Comparison of ENCODE assay signal across 20 cellular contexts in the genomic region with DNA sequence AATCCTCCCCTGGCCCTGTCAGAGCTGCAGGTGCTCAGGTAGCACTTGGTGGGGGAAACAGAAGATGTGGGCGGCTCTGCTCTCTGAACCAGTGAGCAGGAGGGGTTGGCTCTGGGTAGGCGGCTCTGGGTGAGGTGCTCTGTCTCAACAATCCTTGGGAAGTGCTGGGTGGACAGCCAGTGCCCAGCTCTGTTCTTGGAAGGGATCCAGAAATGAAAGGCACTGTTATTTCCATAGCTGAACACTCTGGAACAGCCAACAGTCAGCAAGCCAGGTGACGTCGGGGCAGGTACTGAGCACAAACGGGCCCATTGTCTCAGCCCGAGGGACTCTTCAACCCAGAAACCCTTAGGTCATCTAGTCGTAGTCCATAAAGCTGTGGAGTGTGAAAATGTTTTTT. TPM values are rescaled to one million over a fixed set of nuclear protein-coding genes. Genes with fewer than 3 reads are reported as not detected.
"Had no signal": no experiment of that assay in that cellular context is flagged by ENCODE, and none has a peak within 500 bp of the region (broad histone marks: within the 10 kb centered on the region; RNA-seq: fewer than 3 reads in every experiment).

No MANE protein-coding gene starts in this region.

- H3K9me3 ChIP-seq: esophagus squamous epithelium, mucosa of descending colon, thoracic aorta had no signal

- H3K27me3 ChIP-seq: brain microvascular endothelial cell, esophagus squamous epithelium, hepatocyte had no signal

- ATAC-seq: activated CD8-positive, alpha-beta memory T cell treated with anti-CD3 and anti-CD28 coated beads, Interleukin-2, amount 10 ng/mL, durations not matched to agents 7 days and 5 days; activated naive CD4-positive, alpha-beta T cell treated with anti-CD3 and anti-CD28 coated beads, Interleukin-2, amount 50 U/mL, for 72 hours; mucosa of descending colon; naive thymus-derived CD8-positive, alpha-beta T cell had no signal

- H3K27ac Mint-ChIP-seq: activated CD8-positive, alpha-beta memory T cell treated with anti-CD3 and anti-CD28 coated beads, Interleukin-2, amount 10 ng/mL, durations not matched to agents 7 days and 5 days; activated naive CD4-positive, alpha-beta T cell treated with anti-CD3 and anti-CD28 coated beads, Interleukin-2, amount 50 U/mL, for 72 hours; activated T-cell treated with anti-CD3 and anti-CD28 coated beads, Interleukin-2, amount 50 U/mL, for 24 hours; naive thymus-derived CD8-positive, alpha-beta T cell had no signal

- DNase-seq: activated CD4-positive, alpha-beta T cell treated with anti-CD3 and anti-CD28 coated beads, Interleukin-2, amount 50 U/mL, for 48 hours; activated CD4-positive, CD25-positive, alpha-beta regulatory T cell treated with anti-CD3 and anti-CD28 coated beads, Interleukin-2, amount 50 U/mL, for 72 hours; activated CD8-positive, alpha-beta memory T cell treated with anti-CD3 and anti-CD28 coated beads, Interleukin-2, amount 10 ng/mL, durations not matched to agents 7 days and 5 days; activated effector memory CD4-positive, alpha-beta T cell treated with anti-CD3 and anti-CD28 coated beads, Interleukin-2, amount 50 U/mL, for 16 hours; activated T-cell treated with anti-CD3 and anti-CD28 coated beads, Interleukin-2, amount 50 U/mL, for 24 hours; amniotic stem cell; brain microvascular endothelial cell; esophagus squamous epithelium; foreskin fibroblast; kidney glomerular epithelial cell; mucosa of descending colon; naive thymus-derived CD8-positive, alpha-beta T cell; stimulated activated CD4-positive, alpha-beta T cell treated with anti-CD3 and anti-CD28 coated beads, Interleukin-4, amount 100 ng/mL, for 4 hours; stomach; T-helper 9 cell had no signal

- H2AFZ ChIP-seq: hepatocyte had no signal

- H3K9me3 Mint-ChIP-seq: activated T-cell treated with anti-CD3 and anti-CD28 coated beads, Interleukin-2, amount 50 U/mL, for 24 hours; naive thymus-derived CD8-positive, alpha-beta T cell had no signal

- H3K79me2 ChIP-seq: hepatocyte had no signal

- H3K4me1 ChIP-seq: stomach had no signal

- H3K36me3 ChIP-seq: brain microvascular endothelial cell, thoracic aorta had no signal

- H3K27ac ChIP-seq: brain microvascular endothelial cell, hepatocyte, stomach, thoracic aorta had no signal

- H3K36me3 Mint-ChIP-seq: activated CD8-positive, alpha-beta memory T cell treated with anti-CD3 and anti-CD28 coated beads, Interleukin-2, amount 10 ng/mL, durations not matched to agents 7 days and 5 days; activated naive CD4-positive, alpha-beta T cell treated with anti-CD3 and anti-CD28 coated beads, Interleukin-2, amount 50 U/mL, for 72 hours; naive thymus-derived CD8-positive, alpha-beta T cell had no signal

- H3K27me3 Mint-ChIP-seq: activated CD8-positive, alpha-beta memory T cell treated with anti-CD3 and anti-CD28 coated beads, Interleukin-2, amount 10 ng/mL, durations not matched to agents 7 days and 5 days had no signal

- H3K4me2 ChIP-seq: hepatocyte had no signal

- H3K4me3 Mint-ChIP-seq: activated CD8-positive, alpha-beta memory T cell treated with anti-CD3 and anti-CD28 coated beads, Interleukin-2, amount 10 ng/mL, durations not matched to agents 7 days and 5 days; activated T-cell treated with anti-CD3 and anti-CD28 coated beads, Interleukin-2, amount 50 U/mL, for 24 hours; naive thymus-derived CD8-positive, alpha-beta T cell had no signal

- H3K4me3 ChIP-seq: esophagus squamous epithelium, hepatocyte, lung, mucosa of descending colon, skin epidermis, stomach, thoracic aorta had no signal

- H3K4me1 Mint-ChIP-seq: activated CD8-positive, alpha-beta memory T cell treated with anti-CD3 and anti-CD28 coated beads, Interleukin-2, amount 10 ng/mL, durations not matched to agents 7 days and 5 days; naive thymus-derived CD8-positive, alpha-beta T cell had no signal

RNA-seq across cellular contexts. Expression of gene OLFM1, which starts 36.3 kb away (rescaled TPM):
- total RNA-seq: activated naive CD4-positive, alpha-beta T cell treated with anti-CD3 and anti-CD28 coated beads, Interleukin-2, amount 50 U/mL, for 72 hours; naive thymus-derived CD8-positive, alpha-beta T cell had no signal
- polyA plus RNA-seq: naive thymus-derived CD8-positive, alpha-beta T cell had no signal
